In genomic region chr7:130668258-130669050, GRCh38 we compare ENCODE assay signal across 8 cellular contexts. TPM values are rescaled to one million over a fixed set of nuclear protein-coding genes. Genes with fewer than 3 reads are reported as not detected.
DNase-seq lines count a peak whose midpoint lies in the region; ATAC-seq and TF ChIP-seq lines count a peak whose summit lies in the region.

COPG2 (minus strand) TSS chr7:130668748; CDS start chr7:130668668, 80 bp downstream.

- peak; percentile 64 for TF ChIP-seq POLR2A in Raji (IDR thresholded peaks at IDR 0.05; ENCODE audit: insufficient read depth, low read depth, low read length)

- peak within 1 kb of the TSS; percentile 84 to 92 for H3K4me3 Mint-ChIP-seq in stimulated activated naive CD8-positive, alpha-beta T cell treated with anti-CD3 and anti-CD28 coated beads, Interleukin-15, amount 100 ng/mL, for 72 hours

- H3K9me3 ChIP-seq in ES-I3 (ENCODE audit: control insufficient read depth, insufficient read depth, low read length) = no peaks in the 10 kb centered on the region
- H3K9me3 ChIP-seq in neural cell (ENCODE audit: low read length) = no peaks in the 10 kb centered on the region

- H3K9ac ChIP-seq in ES-I3 (ENCODE audit: low read depth, low read length) (peak within 1 kb of the TSS; percentile 76), neural cell (ENCODE audit: low read length) (peak within 1 kb of the TSS; percentile 85)

- no peak for TF ChIP-seq CTCF in neural cell (IDR thresholded peaks at IDR 0.05; ENCODE audit: poor library complexity, severe bottlenecking)

- no peaks in the 10 kb centered on the region for H3K9me3 Mint-ChIP-seq in stimulated activated naive CD8-positive, alpha-beta T cell treated with anti-CD3 and anti-CD28 coated beads, Interleukin-15, amount 100 ng/mL, for 72 hours

- peak; percentile 54 for DNase-seq in GOT3 (lab: John Stamatoyannopoulos, UW)
- peak; percentile 79 to 85 for DNase-seq in Kasumi-1 (lab: John Stamatoyannopoulos, UW)
- peak; percentile 91 for DNase-seq in activated effector memory CD4-positive, alpha-beta T cell treated with anti-CD3 and anti-CD28 coated beads, Interleukin-2, amount 50 U/mL, for 16 hours
- DNase-seq in fibroblast of the conjunctiva (ENCODE audit: low read depth) = peak; percentile 55
- DNase-seq in stimulated activated naive CD8-positive, alpha-beta T cell treated with anti-CD3 and anti-CD28 coated beads, Interleukin-15, amount 100 ng/mL, for 72 hours = peak; percentile 80 to 84

- peak within 1 kb of the TSS; percentile 84 for H3K4me3 ChIP-seq in neural cell (ENCODE audit: low read length)

- H3K4me2 ChIP-seq in neural cell (ENCODE audit: low read length) = peak within 1 kb of the TSS; percentile 89

- peak; percentile 7 for TF ChIP-seq EP300 in neural cell (conservative IDR thresholded peaks at IDR 0.05; ENCODE audit: poor library complexity, severe bottlenecking)

- H4K20me1 ChIP-seq in neural cell (ENCODE audit: insufficient read depth) = no peaks in the 10 kb centered on the region

- H3K27ac Mint-ChIP-seq in stimulated activated naive CD8-positive, alpha-beta T cell treated with anti-CD3 and anti-CD28 coated beads, Interleukin-15, amount 100 ng/mL, for 72 hours = peak within 1 kb of the TSS in 1 of 2 donors; percentile 57

- peak within 1 kb of the TSS; percentile 80 for H3K27ac ChIP-seq in neural cell (ENCODE audit: low read length)

- peak; percentile 29 for TF ChIP-seq RAD21 in neural cell (conservative IDR thresholded peaks at IDR 0.05)

- H3K27me3 ChIP-seq in neural cell (ENCODE audit: insufficient read depth, low read depth, low read length) = no peaks in the 10 kb centered on the region

- peak within 1 kb of the TSS; percentile 81 for H2AFZ ChIP-seq in neural cell (ENCODE audit: low read depth, low read length)

- no peaks in the 10 kb centered on the region for H3K27me3 Mint-ChIP-seq in stimulated activated naive CD8-positive, alpha-beta T cell treated with anti-CD3 and anti-CD28 coated beads, Interleukin-15, amount 100 ng/mL, for 72 hours

- H3K36me3 ChIP-seq in ES-I3 (ENCODE audit: insufficient read depth, low read length) (no peaks in the 10 kb centered on the region), neural cell (ENCODE audit: insufficient read depth, low read length) (peaks cover 7% of the 10 kb centered on the region)

- no peaks in the 10 kb centered on the region for H3K4me1 ChIP-seq in ES-I3 (ENCODE audit: insufficient read depth, low read length)

- no peaks in the 10 kb centered on the region for H3F3A ChIP-seq in neural cell (ENCODE audit: insufficient read depth, low read length, poor library complexity, severe bottlenecking)

- H3K4me1 Mint-ChIP-seq in stimulated activated naive CD8-positive, alpha-beta T cell treated with anti-CD3 and anti-CD28 coated beads, Interleukin-15, amount 100 ng/mL, for 72 hours = peaks cover 22% of the 10 kb centered on the region

- ATAC-seq in stimulated activated naive CD8-positive, alpha-beta T cell treated with anti-CD3 and anti-CD28 coated beads, Interleukin-15, amount 100 ng/mL, for 72 hours = peak; percentile 95

- H3K79me2 ChIP-seq in neural cell (replicated peaks; ENCODE audit: insufficient read depth, low read length) = peaks cover 4% of the 10 kb centered on the region

- H3K9me2 ChIP-seq in neural cell (ENCODE audit: insufficient read depth, low read length) = no peaks in the 10 kb centered on the region

TF ChIP-seq in neural cell, 6 proteins besides CTCF, POLR2A, EP300 and RAD21:
- TF ChIP-seq EZH2 (IDR thresholded peaks at IDR 0.05; ENCODE audit: borderline replicate concordance, insufficient read depth, low read length, poor library complexity, severe bottlenecking) (no peak), REST (IDR thresholded peaks at IDR 0.05; ENCODE audit: borderline replicate concordance) (peak; percentile 77), POLR2AphosphoS5 (IDR thresholded peaks at IDR 0.05) (peak; percentile 81), TAF1 (IDR thresholded peaks at IDR 0.05; ENCODE audit: low read depth) (no peak), SMC3 (conservative IDR thresholded peaks at IDR 0.05; ENCODE audit: poor library complexity) (peak; percentile 10), MXI1 (conservative IDR thresholded peaks at IDR 0.05; ENCODE audit: poor library complexity, severe bottlenecking) (peak; percentile 73)

RNA-seq across cellular contexts. Expression of gene COPG2, which starts in this region (rescaled TPM):
- 37.9 and 41.0 TPM in 2 replicates for polyA plus RNA-seq in neural cell
- polyA minus RNA-seq in neural cell = 56.7 and 62.1 TPM in 2 replicates

Comparison
In these comparisons a context has a peak if more than half of its experiments do, and no peak if none do; other contexts are left out.
1. Peak in every context shown above with its lines: DNase-seq, ATAC-seq, H3K4me3 ChIP-seq and H3K27ac ChIP-seq.